In the genomic region with DNA sequence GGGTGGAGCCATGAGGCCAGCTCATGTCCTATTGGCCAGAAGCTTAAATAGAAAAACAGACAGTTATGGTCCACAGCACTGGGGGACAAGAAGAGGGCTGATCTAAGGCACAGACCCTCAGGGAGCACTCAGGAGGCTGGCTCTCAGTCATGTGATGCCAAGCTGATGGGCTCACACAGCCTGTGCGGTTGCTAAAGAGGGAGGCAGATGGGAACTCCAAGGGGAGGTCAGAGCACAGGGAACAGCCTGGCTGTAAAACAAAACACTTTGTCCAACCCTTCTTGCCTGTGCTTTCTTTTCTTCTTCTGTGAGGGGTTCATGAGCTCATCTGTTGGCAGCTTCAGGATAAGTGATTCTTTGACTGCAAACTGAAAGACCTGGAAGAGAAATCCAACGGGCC, we compare ENCODE assay signal across 18 cellular contexts.
"Had no signal": no experiment of that assay in that cellular context is flagged by ENCODE, and none has a peak within 500 bp of the region (broad histone marks: within the 10 kb centered on the region; RNA-seq: fewer than 3 reads in every experiment).

No MANE protein-coding gene starts in this region.

- H3K4me3 Mint-ChIP-seq: activated CD8-positive, alpha-beta T cell treated with anti-CD3 and anti-CD28 coated beads, Interleukin-2, amount 10 ng/mL, durations not matched to agents 7 days and 5 days; activated naive CD8-positive, alpha-beta T cell treated with anti-CD3 and anti-CD28 coated beads, Interleukin-2, amount 50 U/mL, for 24 hours; activated T-helper 1 cell treated with anti-CD3 and anti-CD28 coated beads, Interleukin-12 subunit alpha, Interleukin-12 subunit beta, Interleukin-2, Interleukin-4 antibody, amounts not matched to agents 30 ng/mL and 10 ng/mL and 1 ng/mL, durations not matched to agents 14 hours and 24 hours and 36 hours; dendritic cell treated with granulocyte-macrophage colony-stimulating factor and Interleukin-4, amounts not matched to agents 40 ng/mL and 50 ng/mL, for 4 days; memory B cell; nephron; stimulated activated memory B cell treated with anti-CD40 and anti-IgM and Interleukin-4, amounts not matched to agents 10 μg/mL and 1 μg/mL and 100 μg/mL, for 72 hours had no signal

- H3K27ac ChIP-seq: cardiac muscle cell, gastrocnemius medialis, parathyroid adenoma, right lobe of liver, transverse colon had no signal

- DNase-seq: activated CD4-positive, alpha-beta T cell treated with anti-CD3 and anti-CD28 coated beads for 1 hour; activated CD4-positive, alpha-beta T cell treated with anti-CD3 and anti-CD28 coated beads, Interleukin-2, amount 50 U/mL, for 1 hour; activated CD8-positive, alpha-beta T cell treated with anti-CD3 and anti-CD28 coated beads, Interleukin-2, amount 10 ng/mL, durations not matched to agents 7 days and 5 days; activated gamma-delta T cell; activated naive CD4-positive, alpha-beta T cell treated with anti-CD3 and anti-CD28 coated beads, Interleukin-2, amount 50 U/mL, for 16 hours; activated naive CD8-positive, alpha-beta T cell treated with anti-CD3 and anti-CD28 coated beads, Interleukin-2, amount 50 U/mL, for 24 hours; effector CD4-positive, alpha-beta T cell; gastrocnemius medialis; right lobe of liver; small intestine; transverse colon had no signal

- H3K27me3 Mint-ChIP-seq: activated naive CD8-positive, alpha-beta T cell treated with anti-CD3 and anti-CD28 coated beads, Interleukin-2, amount 50 U/mL, for 24 hours; dendritic cell treated with granulocyte-macrophage colony-stimulating factor and Interleukin-4, amounts not matched to agents 40 ng/mL and 50 ng/mL, for 4 days; memory B cell; stimulated activated memory B cell treated with anti-CD40 and anti-IgM and Interleukin-4, amounts not matched to agents 10 μg/mL and 1 μg/mL and 100 μg/mL, for 72 hours had no signal

- H3K27me3 ChIP-seq: cardiac muscle cell, gastrocnemius medialis, right lobe of liver, transverse colon had no signal

- H3K27ac Mint-ChIP-seq: activated CD8-positive, alpha-beta T cell treated with anti-CD3 and anti-CD28 coated beads, Interleukin-2, amount 10 ng/mL, durations not matched to agents 7 days and 5 days; activated naive CD8-positive, alpha-beta T cell treated with anti-CD3 and anti-CD28 coated beads, Interleukin-2, amount 50 U/mL, for 24 hours; activated T-helper 1 cell treated with anti-CD3 and anti-CD28 coated beads, Interleukin-12 subunit alpha, Interleukin-12 subunit beta, Interleukin-2, Interleukin-4 antibody, amounts not matched to agents 30 ng/mL and 10 ng/mL and 1 ng/mL, durations not matched to agents 14 hours and 24 hours and 36 hours; dendritic cell treated with granulocyte-macrophage colony-stimulating factor and Interleukin-4, amounts not matched to agents 40 ng/mL and 50 ng/mL, for 4 days; memory B cell; nephron; stimulated activated memory B cell treated with anti-CD40 and anti-IgM and Interleukin-4, amounts not matched to agents 10 μg/mL and 1 μg/mL and 100 μg/mL, for 72 hours had no signal

- H3K9me3 ChIP-seq: gastrocnemius medialis, right lobe of liver, transverse colon had no signal

- H3K4me3 ChIP-seq: cardiac muscle cell, gastrocnemius medialis, right lobe of liver, transverse colon had no signal

- H3K4me1 ChIP-seq: gastrocnemius medialis, parathyroid adenoma, right lobe of liver, transverse colon had no signal

- ATAC-seq: activated CD8-positive, alpha-beta T cell treated with anti-CD3 and anti-CD28 coated beads, Interleukin-2, amount 10 ng/mL, durations not matched to agents 7 days and 5 days; activated naive CD8-positive, alpha-beta T cell treated with anti-CD3 and anti-CD28 coated beads, Interleukin-2, amount 50 U/mL, for 24 hours; right lobe of liver; stimulated activated memory B cell treated with anti-CD40 and anti-IgM and Interleukin-4, amounts not matched to agents 10 μg/mL and 1 μg/mL and 100 μg/mL, for 72 hours had no signal

- H3K9me3 Mint-ChIP-seq: activated naive CD8-positive, alpha-beta T cell treated with anti-CD3 and anti-CD28 coated beads, Interleukin-2, amount 50 U/mL, for 24 hours; activated T-helper 1 cell treated with anti-CD3 and anti-CD28 coated beads, Interleukin-12 subunit alpha, Interleukin-12 subunit beta, Interleukin-2, Interleukin-4 antibody, amounts not matched to agents 30 ng/mL and 10 ng/mL and 1 ng/mL, durations not matched to agents 14 hours and 24 hours and 36 hours; dendritic cell treated with granulocyte-macrophage colony-stimulating factor and Interleukin-4, amounts not matched to agents 40 ng/mL and 50 ng/mL, for 4 days; memory B cell; nephron; stimulated activated memory B cell treated with anti-CD40 and anti-IgM and Interleukin-4, amounts not matched to agents 10 μg/mL and 1 μg/mL and 100 μg/mL, for 72 hours had no signal

- H3K4me1 Mint-ChIP-seq: nephron had no signal
